Comparison of ENCODE assay signal across 20 cellular contexts in genomic region chr2:3046170-3046865, GRCh38.
"Had no signal": no experiment of that assay in that cellular context is flagged by ENCODE, and none has a peak within 500 bp of the region (broad histone marks: within the 10 kb centered on the region; RNA-seq: fewer than 3 reads in every experiment).

No MANE protein-coding gene starts in this region.

- H3K9me3 ChIP-seq: left ventricle myocardium inferior, mucosa of descending colon, right atrium auricular region, right lobe of liver, tibial nerve, vagina had no signal

- H3K4me1 ChIP-seq: vagina had no signal

- ATAC-seq: mucosa of descending colon; right lobe of liver; stimulated activated naive B cell treated with anti-CD40 and anti-IgM and Interleukin-4, amounts not matched to agents 10 μg/mL and 1 μg/mL and 100 μg/mL, for 72 hours had no signal

- H3K27ac ChIP-seq: hepatocyte, left ventricle myocardium inferior, right atrium auricular region, right lobe of liver, tibial nerve, vagina had no signal

- H3K4me2 ChIP-seq: hepatocyte, smooth muscle cell had no signal

- DNase-seq: islet precursor cell; left ventricle myocardium inferior; mesendoderm; midbrain; mucosa of descending colon; naive thymus-derived CD4-positive, alpha-beta T cell; nucleus accumbens; stimulated activated CD4-positive, alpha-beta T cell treated with anti-CD3 and anti-CD28 coated beads, Interleukin-1b, Interleukin-23, amount 100 ng/mL, for 48 hours; stimulated activated CD4-positive, alpha-beta T cell treated with anti-CD3 and anti-CD28 coated beads, Interleukin-2, amount 100 ng/mL, for 48 hours; stimulated activated CD4-positive, alpha-beta T cell treated with anti-CD3 and anti-CD28 coated beads, Interleukin-4, amount 100 ng/mL, for 4 hours; stimulated activated CD8-positive, alpha-beta memory T cell treated with anti-CD3 and anti-CD28 coated beads, Interleukin-4, amount 100 ng/mL, for 48 hours; stimulated activated naive B cell treated with anti-CD40 and anti-IgM and Interleukin-4, amounts not matched to agents 10 μg/mL and 1 μg/mL and 100 μg/mL, for 72 hours; substantia nigra had no signal

- H2AFZ ChIP-seq: hepatocyte had no signal

- H3K36me3 ChIP-seq: left ventricle myocardium inferior, right atrium auricular region, right lobe of liver, tibial nerve, vagina had no signal

- H3K27me3 ChIP-seq: hepatocyte, right atrium auricular region, right lobe of liver, tibial nerve, vagina had no signal

- H3K4me3 ChIP-seq: hepatocyte, left ventricle myocardium inferior, lung, mucosa of descending colon, right atrium auricular region, right lobe of liver, smooth muscle cell, tibial nerve, vagina had no signal
